Comparison of ENCODE assay signal across 1 cellular context in the genomic region with DNA sequence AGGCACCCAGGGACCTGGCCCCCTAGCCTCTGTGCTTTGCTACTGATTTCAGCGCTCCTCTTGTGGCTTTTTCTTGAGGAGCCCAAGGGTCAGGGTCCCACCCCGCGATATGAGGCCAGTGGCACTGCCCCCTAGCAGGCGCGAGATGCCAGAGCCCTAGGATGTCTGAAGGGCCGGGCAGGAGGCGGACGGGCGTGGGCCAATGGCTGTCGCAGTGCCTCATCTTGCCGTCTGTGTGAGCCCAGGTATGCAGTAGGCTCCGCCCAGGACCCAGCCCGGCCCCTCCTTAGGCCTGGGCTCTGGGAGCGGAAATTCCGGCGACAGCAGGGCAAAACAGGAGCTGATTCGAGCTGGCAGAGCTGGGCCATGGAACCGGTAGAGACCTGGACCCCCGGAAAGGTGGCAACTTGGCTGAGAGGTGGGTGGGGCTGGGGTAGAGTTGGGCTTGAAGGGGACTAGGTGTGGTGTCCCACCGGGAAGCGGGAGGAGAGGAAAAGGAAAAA.
A peak's percentile ranks its signal among the peaks of the same experiment; 100 is the strongest.
TF ChIP-seq lines count a peak whose summit lies in the region.

A gene with protein sequence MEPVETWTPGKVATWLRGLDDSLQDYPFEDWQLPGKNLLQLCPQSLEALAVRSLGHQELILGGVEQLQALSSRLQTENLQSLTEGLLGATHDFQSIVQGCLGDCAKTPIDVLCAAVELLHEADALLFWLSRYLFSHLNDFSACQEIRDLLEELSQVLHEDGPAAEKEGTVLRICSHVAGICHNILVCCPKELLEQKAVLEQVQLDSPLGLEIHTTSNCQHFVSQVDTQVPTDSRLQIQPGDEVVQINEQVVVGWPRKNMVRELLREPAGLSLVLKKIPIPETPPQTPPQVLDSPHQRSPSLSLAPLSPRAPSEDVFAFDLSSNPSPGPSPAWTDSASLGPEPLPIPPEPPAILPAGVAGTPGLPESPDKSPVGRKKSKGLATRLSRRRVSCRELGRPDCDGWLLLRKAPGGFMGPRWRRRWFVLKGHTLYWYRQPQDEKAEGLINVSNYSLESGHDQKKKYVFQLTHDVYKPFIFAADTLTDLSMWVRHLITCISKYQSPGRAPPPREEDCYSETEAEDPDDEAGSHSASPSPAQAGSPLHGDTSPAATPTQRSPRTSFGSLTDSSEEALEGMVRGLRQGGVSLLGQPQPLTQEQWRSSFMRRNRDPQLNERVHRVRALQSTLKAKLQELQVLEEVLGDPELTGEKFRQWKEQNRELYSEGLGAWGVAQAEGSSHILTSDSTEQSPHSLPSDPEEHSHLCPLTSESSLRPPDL (plus strand): TSS at position 310 of the 503 bp plus-strand sequence. CDS start 57 bp downstream, at position 367.

TF ChIP-seq in HepG2, 621 proteins besides CTCF, POLR2A, EP300 and RAD21 (continued from another document and continues in another):
- TF ChIP-seq, protein P1, sequence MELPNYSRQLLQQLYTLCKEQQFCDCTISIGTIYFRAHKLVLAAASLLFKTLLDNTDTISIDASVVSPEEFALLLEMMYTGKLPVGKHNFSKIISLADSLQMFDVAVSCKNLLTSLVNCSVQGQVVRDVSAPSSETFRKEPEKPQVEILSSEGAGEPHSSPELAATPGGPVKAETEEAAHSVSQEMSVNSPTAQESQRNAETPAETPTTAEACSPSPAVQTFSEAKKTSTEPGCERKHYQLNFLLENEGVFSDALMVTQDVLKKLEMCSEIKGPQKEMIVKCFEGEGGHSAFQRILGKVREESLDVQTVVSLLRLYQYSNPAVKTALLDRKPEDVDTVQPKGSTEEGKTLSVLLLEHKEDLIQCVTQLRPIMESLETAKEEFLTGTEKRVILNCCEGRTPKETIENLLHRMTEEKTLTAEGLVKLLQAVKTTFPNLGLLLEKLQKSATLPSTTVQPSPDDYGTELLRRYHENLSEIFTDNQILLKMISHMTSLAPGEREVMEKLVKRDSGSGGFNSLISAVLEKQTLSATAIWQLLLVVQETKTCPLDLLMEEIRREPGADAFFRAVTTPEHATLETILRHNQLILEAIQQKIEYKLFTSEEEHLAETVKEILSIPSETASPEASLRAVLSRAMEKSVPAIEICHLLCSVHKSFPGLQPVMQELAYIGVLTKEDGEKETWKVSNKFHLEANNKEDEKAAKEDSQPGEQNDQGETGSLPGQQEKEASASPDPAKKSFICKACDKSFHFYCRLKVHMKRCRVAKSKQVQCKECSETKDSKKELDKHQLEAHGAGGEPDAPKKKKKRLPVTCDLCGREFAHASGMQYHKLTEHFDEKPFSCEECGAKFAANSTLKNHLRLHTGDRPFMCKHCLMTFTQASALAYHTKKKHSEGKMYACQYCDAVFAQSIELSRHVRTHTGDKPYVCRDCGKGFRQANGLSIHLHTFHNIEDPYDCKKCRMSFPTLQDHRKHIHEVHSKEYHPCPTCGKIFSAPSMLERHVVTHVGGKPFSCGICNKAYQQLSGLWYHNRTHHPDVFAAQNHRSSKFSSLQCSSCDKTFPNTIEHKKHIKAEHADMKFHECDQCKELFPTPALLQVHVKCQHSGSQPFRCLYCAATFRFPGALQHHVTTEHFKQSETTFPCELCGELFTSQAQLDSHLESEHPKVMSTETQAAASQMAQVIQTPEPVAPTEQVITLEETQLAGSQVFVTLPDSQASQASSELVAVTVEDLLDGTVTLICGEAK (IDR thresholded peaks at IDR 0.05) = no peak
- TF ChIP-seq, protein P1 (CRISPR knock-in tag; IDR thresholded peaks at IDR 0.05) = peak; percentile 16; the same call in 1 of the 2 replicates
- TF ChIP-seq PHF20 (CRISPR knock-in tag; IDR thresholded peaks at IDR 0.05) (peak; percentile 33; the same call in 1 of the 2 replicates), ZEB1 (IDR thresholded peaks at IDR 0.05; ENCODE audit: insufficient replicate concordance, low read depth) (peak; percentile 83), ZNF367 (CRISPR knock-in tag; IDR thresholded peaks at IDR 0.05; ENCODE audit: borderline replicate concordance) (no peak), ZNF607 (CRISPR knock-in tag; IDR thresholded peaks at IDR 0.05; ENCODE audit: borderline replicate concordance) (no peak), POGZ (CRISPR knock-in tag; IDR thresholded peaks at IDR 0.05) (no peak), POLR2AphosphoS5 (IDR thresholded peaks at IDR 0.05; ENCODE audit: low read depth, low read length) (peak; percentile 62), FOXA1 (IDR thresholded peaks at IDR 0.05) (no peak), FOXA1 (CRISPR knock-in tag; IDR thresholded peaks at IDR 0.05) (no peak), ZNF614 (CRISPR knock-in tag; IDR thresholded peaks at IDR 0.05; ENCODE audit: borderline replicate concordance) (peak; percentile 34; the same call in 1 of the 2 replicates), PAF1 (CRISPR knock-in tag; IDR thresholded peaks at IDR 0.05) (no peak), MED13 (CRISPR knock-in tag; IDR thresholded peaks at IDR 0.05) (no peak), ZBTB21 (CRISPR knock-in tag; IDR thresholded peaks at IDR 0.05) (no peak), ZBTB1 (CRISPR knock-in tag; IDR thresholded peaks at IDR 0.05; ENCODE audit: borderline replicate concordance) (no peak), ZNF549 (CRISPR knock-in tag; IDR thresholded peaks at IDR 0.05) (no peak), ZNF605 (CRISPR knock-in tag; IDR thresholded peaks at IDR 0.05) (no peak), ZBTB3 (CRISPR knock-in tag; IDR thresholded peaks at IDR 0.05; ENCODE audit: borderline replicate concordance, low read depth) (no peak)
- TF ChIP-seq, protein P2, sequence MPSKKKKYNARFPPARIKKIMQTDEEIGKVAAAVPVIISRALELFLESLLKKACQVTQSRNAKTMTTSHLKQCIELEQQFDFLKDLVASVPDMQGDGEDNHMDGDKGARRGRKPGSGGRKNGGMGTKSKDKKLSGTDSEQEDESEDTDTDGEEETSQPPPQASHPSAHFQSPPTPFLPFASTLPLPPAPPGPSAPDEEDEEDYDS (CRISPR knock-in tag; IDR thresholded peaks at IDR 0.05) = peak; percentile 55; the same call in 1 of the 2 replicates
- TF ChIP-seq, protein P3, sequence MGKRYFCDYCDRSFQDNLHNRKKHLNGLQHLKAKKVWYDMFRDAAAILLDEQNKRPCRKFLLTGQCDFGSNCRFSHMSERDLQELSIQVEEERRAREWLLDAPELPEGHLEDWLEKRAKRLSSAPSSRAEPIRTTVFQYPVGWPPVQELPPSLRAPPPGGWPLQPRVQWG (CRISPR knock-in tag; IDR thresholded peaks at IDR 0.05; ENCODE audit: borderline replicate concordance, low read depth) = no peak
- TF ChIP-seq, protein P4, sequence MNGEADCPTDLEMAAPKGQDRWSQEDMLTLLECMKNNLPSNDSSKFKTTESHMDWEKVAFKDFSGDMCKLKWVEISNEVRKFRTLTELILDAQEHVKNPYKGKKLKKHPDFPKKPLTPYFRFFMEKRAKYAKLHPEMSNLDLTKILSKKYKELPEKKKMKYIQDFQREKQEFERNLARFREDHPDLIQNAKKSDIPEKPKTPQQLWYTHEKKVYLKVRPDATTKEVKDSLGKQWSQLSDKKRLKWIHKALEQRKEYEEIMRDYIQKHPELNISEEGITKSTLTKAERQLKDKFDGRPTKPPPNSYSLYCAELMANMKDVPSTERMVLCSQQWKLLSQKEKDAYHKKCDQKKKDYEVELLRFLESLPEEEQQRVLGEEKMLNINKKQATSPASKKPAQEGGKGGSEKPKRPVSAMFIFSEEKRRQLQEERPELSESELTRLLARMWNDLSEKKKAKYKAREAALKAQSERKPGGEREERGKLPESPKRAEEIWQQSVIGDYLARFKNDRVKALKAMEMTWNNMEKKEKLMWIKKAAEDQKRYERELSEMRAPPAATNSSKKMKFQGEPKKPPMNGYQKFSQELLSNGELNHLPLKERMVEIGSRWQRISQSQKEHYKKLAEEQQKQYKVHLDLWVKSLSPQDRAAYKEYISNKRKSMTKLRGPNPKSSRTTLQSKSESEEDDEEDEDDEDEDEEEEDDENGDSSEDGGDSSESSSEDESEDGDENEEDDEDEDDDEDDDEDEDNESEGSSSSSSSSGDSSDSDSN (CRISPR knock-in tag; IDR thresholded peaks at IDR 0.05) = peak; percentile 34; the same call in 1 of the 2 replicates
- TF ChIP-seq, protein P5, sequence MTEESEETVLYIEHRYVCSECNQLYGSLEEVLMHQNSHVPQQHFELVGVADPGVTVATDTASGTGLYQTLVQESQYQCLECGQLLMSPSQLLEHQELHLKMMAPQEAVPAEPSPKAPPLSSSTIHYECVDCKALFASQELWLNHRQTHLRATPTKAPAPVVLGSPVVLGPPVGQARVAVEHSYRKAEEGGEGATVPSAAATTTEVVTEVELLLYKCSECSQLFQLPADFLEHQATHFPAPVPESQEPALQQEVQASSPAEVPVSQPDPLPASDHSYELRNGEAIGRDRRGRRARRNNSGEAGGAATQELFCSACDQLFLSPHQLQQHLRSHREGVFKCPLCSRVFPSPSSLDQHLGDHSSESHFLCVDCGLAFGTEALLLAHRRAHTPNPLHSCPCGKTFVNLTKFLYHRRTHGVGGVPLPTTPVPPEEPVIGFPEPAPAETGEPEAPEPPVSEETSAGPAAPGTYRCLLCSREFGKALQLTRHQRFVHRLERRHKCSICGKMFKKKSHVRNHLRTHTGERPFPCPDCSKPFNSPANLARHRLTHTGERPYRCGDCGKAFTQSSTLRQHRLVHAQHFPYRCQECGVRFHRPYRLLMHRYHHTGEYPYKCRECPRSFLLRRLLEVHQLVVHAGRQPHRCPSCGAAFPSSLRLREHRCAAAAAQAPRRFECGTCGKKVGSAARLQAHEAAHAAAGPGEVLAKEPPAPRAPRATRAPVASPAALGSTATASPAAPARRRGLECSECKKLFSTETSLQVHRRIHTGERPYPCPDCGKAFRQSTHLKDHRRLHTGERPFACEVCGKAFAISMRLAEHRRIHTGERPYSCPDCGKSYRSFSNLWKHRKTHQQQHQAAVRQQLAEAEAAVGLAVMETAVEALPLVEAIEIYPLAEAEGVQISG (CRISPR knock-in tag; IDR thresholded peaks at IDR 0.05) = peak; percentile 14
- TF ChIP-seq, protein P6, sequence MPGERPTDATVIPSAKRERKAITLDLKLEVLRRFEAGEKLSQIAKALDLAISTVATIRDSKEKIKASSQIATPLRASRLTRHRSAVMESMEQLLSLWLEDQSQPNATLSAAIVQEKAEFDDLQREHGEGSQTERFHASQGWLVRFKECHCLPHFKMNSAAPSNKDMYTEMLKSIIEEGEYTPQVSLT (CRISPR knock-in tag; IDR thresholded peaks at IDR 0.05; ENCODE audit: borderline replicate concordance, low read depth) = no peak
- TF ChIP-seq, protein P7, sequence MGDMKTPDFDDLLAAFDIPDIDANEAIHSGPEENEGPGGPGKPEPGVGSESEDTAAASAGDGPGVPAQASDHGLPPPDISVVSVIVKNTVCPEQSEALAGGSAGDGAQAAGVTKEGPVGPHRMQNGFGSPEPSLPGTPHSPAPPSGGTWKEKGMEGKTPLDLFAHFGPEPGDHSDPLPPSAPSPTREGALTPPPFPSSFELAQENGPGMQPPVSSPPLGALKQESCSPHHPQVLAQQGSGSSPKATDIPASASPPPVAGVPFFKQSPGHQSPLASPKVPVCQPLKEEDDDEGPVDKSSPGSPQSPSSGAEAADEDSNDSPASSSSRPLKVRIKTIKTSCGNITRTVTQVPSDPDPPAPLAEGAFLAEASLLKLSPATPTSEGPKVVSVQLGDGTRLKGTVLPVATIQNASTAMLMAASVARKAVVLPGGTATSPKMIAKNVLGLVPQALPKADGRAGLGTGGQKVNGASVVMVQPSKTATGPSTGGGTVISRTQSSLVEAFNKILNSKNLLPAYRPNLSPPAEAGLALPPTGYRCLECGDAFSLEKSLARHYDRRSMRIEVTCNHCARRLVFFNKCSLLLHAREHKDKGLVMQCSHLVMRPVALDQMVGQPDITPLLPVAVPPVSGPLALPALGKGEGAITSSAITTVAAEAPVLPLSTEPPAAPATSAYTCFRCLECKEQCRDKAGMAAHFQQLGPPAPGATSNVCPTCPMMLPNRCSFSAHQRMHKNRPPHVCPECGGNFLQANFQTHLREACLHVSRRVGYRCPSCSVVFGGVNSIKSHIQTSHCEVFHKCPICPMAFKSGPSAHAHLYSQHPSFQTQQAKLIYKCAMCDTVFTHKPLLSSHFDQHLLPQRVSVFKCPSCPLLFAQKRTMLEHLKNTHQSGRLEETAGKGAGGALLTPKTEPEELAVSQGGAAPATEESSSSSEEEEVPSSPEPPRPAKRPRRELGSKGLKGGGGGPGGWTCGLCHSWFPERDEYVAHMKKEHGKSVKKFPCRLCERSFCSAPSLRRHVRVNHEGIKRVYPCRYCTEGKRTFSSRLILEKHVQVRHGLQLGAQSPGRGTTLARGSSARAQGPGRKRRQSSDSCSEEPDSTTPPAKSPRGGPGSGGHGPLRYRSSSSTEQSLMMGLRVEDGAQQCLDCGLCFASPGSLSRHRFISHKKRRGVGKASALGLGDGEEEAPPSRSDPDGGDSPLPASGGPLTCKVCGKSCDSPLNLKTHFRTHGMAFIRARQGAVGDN (CRISPR knock-in tag; IDR thresholded peaks at IDR 0.05) = peak; percentile 69
- TF ChIP-seq, protein P8, sequence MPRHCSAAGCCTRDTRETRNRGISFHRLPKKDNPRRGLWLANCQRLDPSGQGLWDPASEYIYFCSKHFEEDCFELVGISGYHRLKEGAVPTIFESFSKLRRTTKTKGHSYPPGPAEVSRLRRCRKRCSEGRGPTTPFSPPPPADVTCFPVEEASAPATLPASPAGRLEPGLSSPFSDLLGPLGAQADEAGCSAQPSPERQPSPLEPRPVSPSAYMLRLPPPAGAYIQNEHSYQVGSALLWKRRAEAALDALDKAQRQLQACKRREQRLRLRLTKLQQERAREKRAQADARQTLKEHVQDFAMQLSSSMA (CRISPR knock-in tag; IDR thresholded peaks at IDR 0.05) = no peak
- TF ChIP-seq, protein P9, sequence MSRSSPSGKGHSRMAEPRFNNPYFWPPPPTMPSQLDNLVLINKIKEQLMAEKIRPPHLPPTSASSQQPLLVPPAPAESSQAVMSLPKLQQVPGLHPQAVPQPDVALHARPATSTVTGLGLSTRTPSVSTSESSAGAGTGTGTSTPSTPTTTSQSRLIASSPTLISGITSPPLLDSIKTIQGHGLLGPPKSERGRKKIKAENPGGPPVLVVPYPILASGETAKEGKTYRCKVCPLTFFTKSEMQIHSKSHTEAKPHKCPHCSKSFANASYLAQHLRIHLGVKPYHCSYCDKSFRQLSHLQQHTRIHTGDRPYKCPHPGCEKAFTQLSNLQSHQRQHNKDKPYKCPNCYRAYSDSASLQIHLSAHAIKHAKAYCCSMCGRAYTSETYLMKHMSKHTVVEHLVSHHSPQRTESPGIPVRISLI (CRISPR knock-in tag; IDR thresholded peaks at IDR 0.05; ENCODE audit: borderline replicate concordance) = no peak
